ENCODE assay signal across 18 cellular contexts in the genomic region with DNA sequence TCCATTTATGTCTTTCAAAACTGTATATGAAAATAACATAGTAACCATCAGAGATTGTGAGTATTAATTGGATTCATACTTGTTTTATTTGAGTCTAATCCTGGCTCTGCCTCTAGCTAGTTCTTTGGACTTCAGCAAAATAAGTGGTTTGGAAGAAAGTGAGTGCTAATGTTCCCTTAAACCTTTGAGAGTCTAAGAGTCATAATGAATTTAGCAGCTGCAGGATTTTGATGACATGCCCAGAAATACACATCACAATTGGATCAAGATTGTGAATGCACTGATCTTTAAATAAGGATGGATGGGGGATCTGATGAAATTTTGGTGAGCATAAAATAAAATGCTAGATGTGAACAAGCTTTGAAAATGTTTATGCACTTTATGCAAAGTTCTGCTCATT.
DNase-seq lines count a peak whose midpoint lies in the region; ATAC-seq and TF ChIP-seq lines count a peak whose summit lies in the region.
"Had no signal": no experiment of that assay in that cellular context is flagged by ENCODE, and none has a peak within 500 bp of the region (broad histone marks: within the 10 kb centered on the region; RNA-seq: fewer than 3 reads in every experiment).

No MANE protein-coding gene starts in this region.

- H2BK20ac ChIP-seq in IMR-90 (ENCODE audit: low read depth, low read length): no peak overlapping the region

- H3K23ac ChIP-seq in IMR-90 (ENCODE audit: low read depth, low read length): no peak overlapping the region

- H3K4me3 ChIP-seq in right cardiac atrium (ENCODE audit: low read length) (no peak overlapping the region), IMR-90 (ENCODE audit: insufficient read depth, low read depth, low read length) (no peak overlapping the region), fibroblast of the aortic adventitia (ENCODE audit: low read depth, low read length) (no peak overlapping the region), skeletal muscle tissue (ENCODE audit: low read length in 3 of 3) (no peak overlapping the region)
- H3K4me3 ChIP-seq: A549, GM23248, HAP-1 had no signal

- H3K4me2 ChIP-seq in IMR-90 (ENCODE audit: low read depth, low read length): no peak overlapping the region
- H3K4me2 ChIP-seq: A549 had no signal

- H4K5ac ChIP-seq in IMR-90 (ENCODE audit: low read depth, low read length): no peak overlapping the region

- POLR2A ChIA-PET in IMR-90 (lab: Charles Lee; ENCODE audit: unreplicated experiment): no interaction called here

- H3K4me1 ChIP-seq in right cardiac atrium (ENCODE audit: control insufficient read depth, insufficient read depth, low read length) (peaks cover 9% of the 10 kb centered on the region), IMR-90 (ENCODE audit: control insufficient read depth, insufficient read depth, low read length) (peaks cover 11% of the 10 kb centered on the region), skeletal muscle tissue (ENCODE audit: control insufficient read depth in 3 of 3, insufficient read depth in 3 of 3, low read length in 3 of 3) (peaks cover 4 to 24% (median 11%) of the 10 kb centered on the region in 3 donors)
- H3K4me1 ChIP-seq: A549 had no signal

- H3K9me1 ChIP-seq in IMR-90 (ENCODE audit: insufficient read depth, low read length): peaks cover 13% of the 10 kb centered on the region

- no peak overlapping the region for H3K4ac ChIP-seq in IMR-90 (ENCODE audit: low read depth, low read length)

- no peak overlapping the region for H3K27ac ChIP-seq in right cardiac atrium (ENCODE audit: low read length)
- H3K27ac ChIP-seq in IMR-90 (ENCODE audit: insufficient read depth, low read length): no peak overlapping the region
- peak overlapping the region; percentile 21 for H3K27ac ChIP-seq in skeletal muscle tissue (ENCODE audit: low read depth, low read length)
- H3K27ac ChIP-seq: 22Rv1, A549, C4-2B, GM23248 had no signal

- H2AK5ac ChIP-seq in IMR-90 (ENCODE audit: low read depth, low read length): no peak overlapping the region

- H3K36me3 ChIP-seq in IMR-90 (ENCODE audit: control insufficient read depth, insufficient read depth, low read length) (no peaks in the 10 kb centered on the region), skeletal muscle tissue (ENCODE audit: control insufficient read depth in 3 of 3, insufficient read depth in 3 of 3, low read length in 3 of 3) (no peaks in the 10 kb centered on the region)
- H3K36me3 ChIP-seq: HAP-1 had no signal

- TF ChIP-seq POLR2A in IMR-90 (IDR thresholded peaks at IDR 0.05; ENCODE audit: low read depth, low read length): no peak

- H2AFZ ChIP-seq in IMR-90 (replicated peaks; ENCODE audit: low read length, poor library complexity): no peak overlapping the region
- H2AFZ ChIP-seq: GM23248 had no signal

- no peaks in the 10 kb centered on the region for H3K79me1 ChIP-seq in IMR-90 (ENCODE audit: low read depth in 1 of 2, low read length in 2 of 2)

- H2BK5ac ChIP-seq in IMR-90 (ENCODE audit: low read depth, low read length, poor library complexity, severe bottlenecking): no peak overlapping the region

- H3K56ac ChIP-seq in IMR-90 (ENCODE audit: extremely low read depth, insufficient read depth, low read length): no peak overlapping the region

- TF ChIP-seq CTCF in IMR-90 (conservative IDR thresholded peaks at IDR 0.05; ENCODE audit: low read depth, low read length): no peak
- TF ChIP-seq CTCF in fibroblast of the aortic adventitia (IDR thresholded peaks at IDR 0.05; ENCODE audit: insufficient read depth, low read length): no peak
- TF ChIP-seq CTCF in GM13977 (IDR thresholded peaks at IDR 0.05; ENCODE audit: extremely low read depth, insufficient read depth, missing control alignments): no peak

- no TSS peak for BruUV-seq in IMR-90 (replicated peaks; lab: Mats Ljungman, UMichigan)

- DNase-seq in Right ventricle myocardium superior: no peak
- DNase-seq in right cardiac atrium: no peak
- DNase-seq in IMR-90: no peak
- peak; percentile 30 for DNase-seq in fibroblast of the aortic adventitia (ENCODE audit: low read depth)
- no peak for DNase-seq in GM13977 (ENCODE audit: low spot score)
- DNase-seq: AML-193; CD4-positive, alpha-beta memory T cell; DMS153; DMS79; GDM1 had no signal

- H4K8ac ChIP-seq in IMR-90 (ENCODE audit: low read depth in 2 of 2, low read length in 2 of 2): no peak overlapping the region

- H4K20me1 ChIP-seq in IMR-90 (ENCODE audit: insufficient read depth, low read length): no peaks in the 10 kb centered on the region

- dilution Hi-C loops in IMR-90 (cut with HindIII; ENCODE audit: low sequenced_read_pairs, unreplicated experiment): no loop called here

- no peak overlapping the region for H3K18ac ChIP-seq in IMR-90 (ENCODE audit: low read depth, low read length)

- no peak overlapping the region for H3K14ac ChIP-seq in IMR-90 (replicated peaks; ENCODE audit: low read depth, low read length)

- no peak overlapping the region for H3K9ac ChIP-seq in IMR-90 (ENCODE audit: low read depth, low read length)
- H3K9ac ChIP-seq in skeletal muscle tissue (ENCODE audit: low read depth in 1 of 3, low read length in 3 of 3): no peak overlapping the region
- H3K9ac ChIP-seq: GM23248 had no signal

- TF ChIP-seq RAD21 in IMR-90 (IDR thresholded peaks at IDR 0.05; ENCODE audit: low read length): no peak

- CTCF ChIA-PET in IMR-90 (lab: Yijun Ruan, JAX): no interaction called here

- intact Hi-C loops in Right ventricle myocardium superior (cut with DNase I) (no loop called here), right cardiac atrium (cut with DNase I) (no loop called here), IMR-90 (cut with micrococcal nuclease) (no loop called here)

- no peaks in the 10 kb centered on the region for H3K9me3 ChIP-seq in right cardiac atrium (ENCODE audit: control insufficient read depth, low read length)
- H3K9me3 ChIP-seq in IMR-90 (ENCODE audit: control insufficient read depth, insufficient read depth, low read length): no peaks in the 10 kb centered on the region
- no peaks in the 10 kb centered on the region for H3K9me3 ChIP-seq in skeletal muscle tissue (ENCODE audit: control insufficient read depth in 3 of 3, low read length in 3 of 3)
- H3K9me3 ChIP-seq: A549, HAP-1 had no signal

- H2AK9ac ChIP-seq in IMR-90 (replicated peaks; ENCODE audit: low read depth, low read length, poor library complexity): no peak overlapping the region

- peak; percentile 18 for ATAC-seq in Right ventricle myocardium superior (ENCODE audit: poor library complexity)
- ATAC-seq in right cardiac atrium: no peak
- no peak for ATAC-seq in IMR-90 (ENCODE audit: low read depth)
- ATAC-seq in GM18868 (IDR thresholded peaks at IDR 0.05; ENCODE audit: unreplicated experiment): no peak
- ATAC-seq: A549, HepG2 had no signal

- in situ Hi-C loops in IMR-90 (cut with MboI; ENCODE audit: low sequenced_read_pairs): no loop called here
- in situ Hi-C loops in GM13977 (cut with MboI; ENCODE audit: low pct_unique_long_range_greater_than_20kb, low sequenced_read_pairs, unreplicated experiment): no loop called here

- no peak overlapping the region for H2BK15ac ChIP-seq in IMR-90 (ENCODE audit: low read depth, low read length)

- H4K91ac ChIP-seq in IMR-90 (ENCODE audit: insufficient read depth, low read depth, low read length): peak overlapping the region; percentile 49; the same call in 1 of the 2 replicates

- no peak overlapping the region for H2BK120ac ChIP-seq in IMR-90 (ENCODE audit: low read depth, low read length)

- H3K27me3 ChIP-seq in right cardiac atrium (ENCODE audit: control insufficient read depth, insufficient read depth) (no peaks in the 10 kb centered on the region), IMR-90 (ENCODE audit: control insufficient read depth, insufficient read depth, low read length) (no peaks in the 10 kb centered on the region), skeletal muscle tissue (ENCODE audit: control insufficient read depth in 3 of 3, insufficient read depth in 3 of 3, low read length in 3 of 3) (no peaks in the 10 kb centered on the region)

TF ChIP-seq in IMR-90, 13 proteins besides CTCF, POLR2A, EP300 and RAD21:
- TF ChIP-seq NFE2L2 (IDR thresholded peaks at IDR 0.05; ENCODE audit: low read depth, low read length) (no peak), SMC3 (IDR thresholded peaks at IDR 0.05; ENCODE audit: low read depth, low read length) (no peak), CHD1 (IDR thresholded peaks at IDR 0.05; ENCODE audit: low read depth, low read length) (no peak), RFX5 (IDR thresholded peaks at IDR 0.05; ENCODE audit: low read depth, low read length) (no peak), FOS (IDR thresholded peaks at IDR 0.05; ENCODE audit: low read depth, low read length) (no peak), MXI1 (IDR thresholded peaks at IDR 0.05; ENCODE audit: borderline replicate concordance, low read depth, low read length) (no peak), USF2 (IDR thresholded peaks at IDR 0.05; ENCODE audit: low read depth, low read length) (no peak), MAZ (IDR thresholded peaks at IDR 0.05; ENCODE audit: borderline replicate concordance, low read depth, low read length) (no peak), CEBPB (IDR thresholded peaks at IDR 0.05; ENCODE audit: low read depth, low read length) (no peak), RCOR1 (IDR thresholded peaks at IDR 0.05; ENCODE audit: insufficient replicate concordance, low read length) (no peak), MAFK (IDR thresholded peaks at IDR 0.05; ENCODE audit: low read depth, low read length) (no peak), BHLHE40 (IDR thresholded peaks at IDR 0.05; ENCODE audit: low read depth, low read length) (no peak)
- TF ChIP-seq, protein P1, sequence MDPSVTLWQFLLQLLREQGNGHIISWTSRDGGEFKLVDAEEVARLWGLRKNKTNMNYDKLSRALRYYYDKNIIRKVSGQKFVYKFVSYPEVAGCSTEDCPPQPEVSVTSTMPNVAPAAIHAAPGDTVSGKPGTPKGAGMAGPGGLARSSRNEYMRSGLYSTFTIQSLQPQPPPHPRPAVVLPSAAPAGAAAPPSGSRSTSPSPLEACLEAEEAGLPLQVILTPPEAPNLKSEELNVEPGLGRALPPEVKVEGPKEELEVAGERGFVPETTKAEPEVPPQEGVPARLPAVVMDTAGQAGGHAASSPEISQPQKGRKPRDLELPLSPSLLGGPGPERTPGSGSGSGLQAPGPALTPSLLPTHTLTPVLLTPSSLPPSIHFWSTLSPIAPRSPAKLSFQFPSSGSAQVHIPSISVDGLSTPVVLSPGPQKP (IDR thresholded peaks at IDR 0.05; ENCODE audit: borderline replicate concordance, low read depth, low read length): no peak
TF ChIP-seq in IMR-90: peak in this region for 0.
